ENCODE assay signal across 8 cellular contexts in the genomic region with DNA sequence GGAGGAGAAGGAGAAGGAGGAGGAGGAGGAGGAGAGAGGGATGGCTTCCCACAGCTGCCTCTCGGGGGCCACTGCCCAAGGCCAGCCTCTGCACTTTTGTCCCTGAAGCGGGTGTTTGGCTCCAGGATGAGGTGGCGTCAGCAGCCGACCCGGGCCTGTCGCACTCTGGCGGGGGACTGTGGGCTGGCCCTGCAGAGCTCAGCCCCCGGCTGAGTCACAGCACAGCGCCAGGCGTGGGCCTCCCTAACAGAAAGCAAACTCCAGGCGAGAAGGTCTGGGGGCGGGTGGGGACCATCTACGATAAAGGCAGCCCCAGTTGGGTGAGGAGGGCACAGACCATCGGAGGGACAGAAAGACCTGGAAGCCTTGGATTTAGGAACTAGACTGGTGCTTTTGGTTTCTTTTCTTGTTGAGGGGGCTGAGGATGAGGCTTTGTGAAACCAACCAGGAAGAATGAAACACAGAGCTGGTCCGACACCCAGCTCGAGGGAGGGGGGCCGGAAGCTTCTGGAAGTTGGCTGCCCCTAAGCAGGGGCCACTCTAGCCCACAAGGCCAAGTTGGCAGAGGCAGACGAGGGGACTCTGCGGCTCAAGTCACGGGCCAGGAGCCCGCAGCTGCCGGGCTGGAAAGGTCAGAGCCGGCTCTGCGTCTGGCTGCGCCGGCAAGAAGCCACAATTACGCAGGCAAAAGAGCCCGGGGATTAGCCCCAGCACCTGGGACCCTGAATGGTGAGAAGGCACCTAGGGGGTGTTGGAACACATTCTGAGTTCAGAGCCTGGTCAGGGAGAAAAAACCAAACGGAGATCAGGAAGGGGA. TPM values are rescaled to one million over a fixed set of nuclear protein-coding genes. Genes with fewer than 3 reads are reported as not detected.
DNase-seq lines count a peak whose midpoint lies in the region; ATAC-seq and TF ChIP-seq lines count a peak whose summit lies in the region.

No MANE protein-coding gene starts in this region.

- H3K36me3 ChIP-seq in A673 (ENCODE audit: insufficient read depth, low read length, poor library complexity, severe bottlenecking) (peaks cover 23% of the 10 kb centered on the region), colonic mucosa (no peaks in the 10 kb centered on the region)

- DNase-seq in A673 (ENCODE audit: low spot score) (peak; percentile 81), MV-4-11 (lab: John Stamatoyannopoulos, UW) (peak; percentile 91), colonic mucosa (peak; percentile 67), left lobe of liver (ENCODE audit: low spot score) (peak; percentile 88), NCI-H187 treated with DMSO at 0.1 percent for 48 hours (lab: John Stamatoyannopoulos, UW) (no peak)
- DNase-seq in activated CD4-positive, alpha-beta T cell treated with anti-CD3 and anti-CD28 coated beads for 48 hours = peak; percentile 90
- peak; percentile 76 to 79 for DNase-seq in stimulated activated CD4-positive, alpha-beta T cell treated with anti-CD3 and anti-CD28 coated beads, Interleukin-1b, Interleukin-23, amount 100 ng/mL, for 4 hours (ENCODE audit: low read depth in 2 of 2)

- intact Hi-C loops in A673 (cut with micrococcal nuclease; ENCODE audit: unreplicated experiment) (no loop called here), colonic mucosa (cut with DNase I) (no loop called here)

- H3K9me3 ChIP-seq in A673 (ENCODE audit: low read depth, low read length, poor library complexity, severe bottlenecking) (no peaks in the 10 kb centered on the region), colonic mucosa (no peaks in the 10 kb centered on the region)

- H3K27ac ChIP-seq in A673 (ENCODE audit: low read depth, low read length, poor library complexity, severe bottlenecking) (peak overlapping the region; percentile 90), colonic mucosa (peak overlapping the region; percentile 97)

- peak overlapping the region; percentile 65 to 77 for H3K9ac ChIP-seq in colonic mucosa (ENCODE audit: low read depth in 2 of 2, low read length in 2 of 2)

- peaks cover 17% of the 10 kb centered on the region for H3K4me1 ChIP-seq in A673 (ENCODE audit: insufficient read depth, low read length, poor library complexity, severe bottlenecking)
- H3K4me1 ChIP-seq in colonic mucosa = peaks cover 4% of the 10 kb centered on the region

- TF ChIP-seq CTCF in A673 (conservative IDR thresholded peaks at IDR 0.05; ENCODE audit: low read depth, low read length) = no peak
- TF ChIP-seq CTCF in colonic mucosa (IDR thresholded peaks at IDR 0.05) = no peak

- H3K4me3 ChIP-seq in A673 (ENCODE audit: low read depth, low read length, poor library complexity, severe bottlenecking) = peak overlapping the region; percentile 5
- peak overlapping the region; percentile 11 for H3K4me3 ChIP-seq in colonic mucosa

- BruUV-seq in A673 (replicated peaks; lab: Mats Ljungman, UMichigan) = no TSS peak

- CTCF ChIA-PET in A673 (lab: Charles Lee) = interaction anchor here (1.0 to 1.8 kb wide), 3 partner anchors 17 to 25 kb away, joined by 5 to 18 read pairs (median 6); a partner anchor contains a TSS

- H3K27me3 ChIP-seq in A673 (replicated peaks; ENCODE audit: insufficient read depth, low read depth, low read length, poor library complexity) = no peaks in the 10 kb centered on the region
- H3K27me3 ChIP-seq in colonic mucosa = no peaks in the 10 kb centered on the region

- POLR2A ChIA-PET in A673 (lab: Charles Lee; ENCODE audit: low non-redundant PET) = interaction anchor here (0.5 to 1.3 kb wide), 3 partner anchors 18 to 23 kb away, joined by 4 to 9 read pairs (median 4); a partner anchor contains a TSS

- ATAC-seq in GM18867 (IDR thresholded peaks at IDR 0.05; ENCODE audit: unreplicated experiment) = peak; percentile 36
- ATAC-seq in left lobe of liver = peak; percentile 62

RNA-seq across cellular contexts. Expression of a gene that starts 18.2 kb away (rescaled TPM):
- total RNA-seq in A673 (2021) = 252 and 262 TPM in 2 replicates
- 100 to 1,000 TPM; 128 to 308 TPM for total RNA-seq in colonic mucosa
- total RNA-seq in left lobe of liver = 53.3 TPM

RNA-seq across cellular contexts. Expression of a gene that starts 23.3 kb away (rescaled TPM):
- total RNA-seq in A673 (2021) = 128 and 136 TPM in 2 replicates
- 100 to 1,000 TPM; 177 to 418 TPM for total RNA-seq in colonic mucosa
- 47.4 TPM for total RNA-seq in left lobe of liver

RNA-seq across cellular contexts. Expression of a gene that starts 30.5 kb away (rescaled TPM):
- total RNA-seq in A673 (2021) (10.2 and 12.0 TPM in 2 replicates), colonic mucosa (1 to 10 TPM; 1.7 to 3.0 TPM), left lobe of liver (2.8 TPM)

RNA-seq across cellular contexts. Expression of a gene that starts 35.7 kb away (rescaled TPM):
- 15.8 and 23.0 TPM in 2 replicates for total RNA-seq in A673 (2021)
- total RNA-seq in colonic mucosa = 10 to 100 TPM; 62.6 to 99.0 TPM
- total RNA-seq in left lobe of liver = 62.4 TPM
